Comparison of ENCODE assay signal across 25 cellular contexts in the genomic region with DNA sequence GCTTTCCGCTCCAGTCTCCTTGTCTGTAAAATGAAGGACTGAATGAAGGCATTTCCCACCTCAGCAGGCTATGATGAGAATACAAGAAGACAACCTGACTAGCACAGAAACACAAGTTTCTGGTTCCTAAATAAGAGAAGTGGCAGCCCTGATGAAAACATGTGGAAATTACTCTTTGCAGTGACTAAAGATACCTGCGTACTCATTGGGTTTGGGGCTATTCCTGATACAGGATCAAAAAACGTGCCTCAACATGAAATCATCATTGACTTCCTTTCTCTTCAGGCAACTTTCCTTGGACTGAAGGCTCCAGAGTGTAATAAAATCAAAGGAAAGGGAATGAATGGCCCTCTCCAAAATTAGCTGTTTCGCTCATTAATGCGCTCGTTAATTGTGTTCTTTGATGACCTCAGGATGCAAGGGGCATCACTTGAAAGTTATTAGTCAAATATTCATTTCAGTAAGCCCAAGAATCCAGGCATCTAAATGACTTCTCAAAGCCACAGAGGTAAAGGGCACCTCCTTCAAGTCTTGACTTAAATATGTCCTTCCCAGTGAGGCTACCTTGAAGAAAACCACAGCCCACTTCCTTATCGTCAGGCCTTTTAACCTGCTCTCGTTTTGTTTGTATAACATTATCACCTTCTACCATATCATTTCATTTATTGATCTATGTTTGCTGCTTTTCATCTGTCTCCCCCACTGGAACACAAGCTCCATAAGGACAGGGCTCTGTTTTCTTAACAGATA.
"Had no signal": no experiment of that assay in that cellular context is flagged by ENCODE, and none has a peak within 500 bp of the region (broad histone marks: within the 10 kb centered on the region; RNA-seq: fewer than 3 reads in every experiment).

No MANE protein-coding gene starts in this region.

- H3K4me2 ChIP-seq: hepatocyte had no signal

- H3K4me1 Mint-ChIP-seq: naive thymus-derived CD8-positive, alpha-beta T cell; stimulated activated memory B cell treated with anti-CD40 and anti-IgM and Interleukin-4, amounts not matched to agents 10 μg/mL and 1 μg/mL and 100 μg/mL, for 72 hours had no signal

- DNase-seq: effector memory CD4-positive, alpha-beta T cell; foreskin fibroblast; heart left ventricle; kidney; mesendoderm; naive thymus-derived CD8-positive, alpha-beta T cell; occipital lobe; ovary; posterior cingulate gyrus; psoas muscle; right cardiac atrium; sigmoid colon; spleen; stimulated activated CD4-positive, alpha-beta T cell treated with anti-CD3 and anti-CD28 coated beads, Interleukin-4, amount 100 ng/mL, for 4 hours; thyroid gland; trophoblast cell had no signal

- H3K4me3 ChIP-seq: gastroesophageal sphincter, heart left ventricle, hepatocyte, lung, ovary, psoas muscle, sigmoid colon, spleen, thyroid gland had no signal

- H2AFZ ChIP-seq: hepatocyte had no signal

- FAIRE-seq: colon, endothelial cell of umbilical vein, kidney had no signal

- H3K4me3 Mint-ChIP-seq: dendritic cell treated with granulocyte-macrophage colony-stimulating factor and Interleukin-4, amounts not matched to agents 40 ng/mL and 50 ng/mL, for 4 days; naive thymus-derived CD8-positive, alpha-beta T cell; stimulated activated memory B cell treated with anti-CD40 and anti-IgM and Interleukin-4, amounts not matched to agents 10 μg/mL and 1 μg/mL and 100 μg/mL, for 72 hours; stimulated activated naive CD8-positive, alpha-beta T cell treated with anti-CD3 and anti-CD28 coated beads, Interleukin-15, Interleukin-2, amounts not matched to agents 100 ng/mL and 50 ng/mL, for 24 hours had no signal

- H3K27ac Mint-ChIP-seq: dendritic cell treated with granulocyte-macrophage colony-stimulating factor and Interleukin-4, amounts not matched to agents 40 ng/mL and 50 ng/mL, for 4 days; naive thymus-derived CD8-positive, alpha-beta T cell; stimulated activated memory B cell treated with anti-CD40 and anti-IgM and Interleukin-4, amounts not matched to agents 10 μg/mL and 1 μg/mL and 100 μg/mL, for 72 hours; stimulated activated naive CD8-positive, alpha-beta T cell treated with anti-CD3 and anti-CD28 coated beads, Interleukin-15, Interleukin-2, amounts not matched to agents 100 ng/mL and 50 ng/mL, for 24 hours had no signal

- H3K79me2 ChIP-seq: hepatocyte had no signal

- H3K4me1 ChIP-seq: gastroesophageal sphincter, psoas muscle, sigmoid colon had no signal

- H3K36me3 ChIP-seq: gastroesophageal sphincter, heart left ventricle, ovary, sigmoid colon, spleen, thyroid gland had no signal

- ATAC-seq: gastroesophageal sphincter; heart left ventricle; left lobe of liver; naive thymus-derived CD8-positive, alpha-beta T cell; psoas muscle; right cardiac atrium; stimulated activated memory B cell treated with anti-CD40 and anti-IgM and Interleukin-4, amounts not matched to agents 10 μg/mL and 1 μg/mL and 100 μg/mL, for 72 hours had no signal

- H3K27ac ChIP-seq: gastroesophageal sphincter, heart left ventricle, hepatocyte, ovary, psoas muscle, sigmoid colon, spleen, thyroid gland had no signal

- H3K9me3 Mint-ChIP-seq: dendritic cell treated with granulocyte-macrophage colony-stimulating factor and Interleukin-4, amounts not matched to agents 40 ng/mL and 50 ng/mL, for 4 days; naive thymus-derived CD8-positive, alpha-beta T cell; stimulated activated memory B cell treated with anti-CD40 and anti-IgM and Interleukin-4, amounts not matched to agents 10 μg/mL and 1 μg/mL and 100 μg/mL, for 72 hours had no signal

- H3K27me3 ChIP-seq: gastroesophageal sphincter, heart left ventricle, hepatocyte, ovary, sigmoid colon, thyroid gland had no signal

- H3K27me3 Mint-ChIP-seq: dendritic cell treated with granulocyte-macrophage colony-stimulating factor and Interleukin-4, amounts not matched to agents 40 ng/mL and 50 ng/mL, for 4 days; stimulated activated memory B cell treated with anti-CD40 and anti-IgM and Interleukin-4, amounts not matched to agents 10 μg/mL and 1 μg/mL and 100 μg/mL, for 72 hours had no signal

- H3K9me3 ChIP-seq: gastroesophageal sphincter, heart left ventricle, ovary, psoas muscle, sigmoid colon, spleen, thyroid gland had no signal
